1 cellular context compared by ENCODE assay signal in genomic region chr12:123475256-123475703, GRCh38.
TF ChIP-seq lines count a peak whose summit lies in the region.

No MANE protein-coding gene starts in this region.

TF ChIP-seq in K562, 482 proteins besides CTCF, POLR2A, EP300 and RAD21:
- TF ChIP-seq, protein P1, sequence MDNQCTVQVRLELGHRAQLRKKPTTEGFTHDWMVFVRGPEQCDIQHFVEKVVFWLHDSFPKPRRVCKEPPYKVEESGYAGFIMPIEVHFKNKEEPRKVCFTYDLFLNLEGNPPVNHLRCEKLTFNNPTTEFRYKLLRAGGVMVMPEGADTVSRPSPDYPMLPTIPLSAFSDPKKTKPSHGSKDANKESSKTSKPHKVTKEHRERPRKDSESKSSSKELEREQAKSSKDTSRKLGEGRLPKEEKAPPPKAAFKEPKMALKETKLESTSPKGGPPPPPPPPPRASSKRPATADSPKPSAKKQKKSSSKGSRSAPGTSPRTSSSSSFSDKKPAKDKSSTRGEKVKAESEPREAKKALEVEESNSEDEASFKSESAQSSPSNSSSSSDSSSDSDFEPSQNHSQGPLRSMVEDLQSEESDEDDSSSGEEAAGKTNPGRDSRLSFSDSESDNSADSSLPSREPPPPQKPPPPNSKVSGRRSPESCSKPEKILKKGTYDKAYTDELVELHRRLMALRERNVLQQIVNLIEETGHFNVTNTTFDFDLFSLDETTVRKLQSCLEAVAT (IDR thresholded peaks at IDR 0.05) = no peak
- no peak for TF ChIP-seq MITF (IDR thresholded peaks at IDR 0.05)
- no peak for TF ChIP-seq POLR3A (IDR thresholded peaks at IDR 0.05; ENCODE audit: borderline replicate concordance, extremely low read depth, insufficient read depth, insufficient read length)
- TF ChIP-seq, protein P2, sequence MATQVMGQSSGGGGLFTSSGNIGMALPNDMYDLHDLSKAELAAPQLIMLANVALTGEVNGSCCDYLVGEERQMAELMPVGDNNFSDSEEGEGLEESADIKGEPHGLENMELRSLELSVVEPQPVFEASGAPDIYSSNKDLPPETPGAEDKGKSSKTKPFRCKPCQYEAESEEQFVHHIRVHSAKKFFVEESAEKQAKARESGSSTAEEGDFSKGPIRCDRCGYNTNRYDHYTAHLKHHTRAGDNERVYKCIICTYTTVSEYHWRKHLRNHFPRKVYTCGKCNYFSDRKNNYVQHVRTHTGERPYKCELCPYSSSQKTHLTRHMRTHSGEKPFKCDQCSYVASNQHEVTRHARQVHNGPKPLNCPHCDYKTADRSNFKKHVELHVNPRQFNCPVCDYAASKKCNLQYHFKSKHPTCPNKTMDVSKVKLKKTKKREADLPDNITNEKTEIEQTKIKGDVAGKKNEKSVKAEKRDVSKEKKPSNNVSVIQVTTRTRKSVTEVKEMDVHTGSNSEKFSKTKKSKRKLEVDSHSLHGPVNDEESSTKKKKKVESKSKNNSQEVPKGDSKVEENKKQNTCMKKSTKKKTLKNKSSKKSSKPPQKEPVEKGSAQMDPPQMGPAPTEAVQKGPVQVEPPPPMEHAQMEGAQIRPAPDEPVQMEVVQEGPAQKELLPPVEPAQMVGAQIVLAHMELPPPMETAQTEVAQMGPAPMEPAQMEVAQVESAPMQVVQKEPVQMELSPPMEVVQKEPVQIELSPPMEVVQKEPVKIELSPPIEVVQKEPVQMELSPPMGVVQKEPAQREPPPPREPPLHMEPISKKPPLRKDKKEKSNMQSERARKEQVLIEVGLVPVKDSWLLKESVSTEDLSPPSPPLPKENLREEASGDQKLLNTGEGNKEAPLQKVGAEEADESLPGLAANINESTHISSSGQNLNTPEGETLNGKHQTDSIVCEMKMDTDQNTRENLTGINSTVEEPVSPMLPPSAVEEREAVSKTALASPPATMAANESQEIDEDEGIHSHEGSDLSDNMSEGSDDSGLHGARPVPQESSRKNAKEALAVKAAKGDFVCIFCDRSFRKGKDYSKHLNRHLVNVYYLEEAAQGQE (CRISPR knock-in tag; IDR thresholded peaks at IDR 0.05; ENCODE audit: low read depth) = no peak
- TF ChIP-seq ZFP30 (CRISPR knock-in tag; IDR thresholded peaks at IDR 0.05; ENCODE audit: borderline replicate concordance) = no peak
- TF ChIP-seq, protein P3, sequence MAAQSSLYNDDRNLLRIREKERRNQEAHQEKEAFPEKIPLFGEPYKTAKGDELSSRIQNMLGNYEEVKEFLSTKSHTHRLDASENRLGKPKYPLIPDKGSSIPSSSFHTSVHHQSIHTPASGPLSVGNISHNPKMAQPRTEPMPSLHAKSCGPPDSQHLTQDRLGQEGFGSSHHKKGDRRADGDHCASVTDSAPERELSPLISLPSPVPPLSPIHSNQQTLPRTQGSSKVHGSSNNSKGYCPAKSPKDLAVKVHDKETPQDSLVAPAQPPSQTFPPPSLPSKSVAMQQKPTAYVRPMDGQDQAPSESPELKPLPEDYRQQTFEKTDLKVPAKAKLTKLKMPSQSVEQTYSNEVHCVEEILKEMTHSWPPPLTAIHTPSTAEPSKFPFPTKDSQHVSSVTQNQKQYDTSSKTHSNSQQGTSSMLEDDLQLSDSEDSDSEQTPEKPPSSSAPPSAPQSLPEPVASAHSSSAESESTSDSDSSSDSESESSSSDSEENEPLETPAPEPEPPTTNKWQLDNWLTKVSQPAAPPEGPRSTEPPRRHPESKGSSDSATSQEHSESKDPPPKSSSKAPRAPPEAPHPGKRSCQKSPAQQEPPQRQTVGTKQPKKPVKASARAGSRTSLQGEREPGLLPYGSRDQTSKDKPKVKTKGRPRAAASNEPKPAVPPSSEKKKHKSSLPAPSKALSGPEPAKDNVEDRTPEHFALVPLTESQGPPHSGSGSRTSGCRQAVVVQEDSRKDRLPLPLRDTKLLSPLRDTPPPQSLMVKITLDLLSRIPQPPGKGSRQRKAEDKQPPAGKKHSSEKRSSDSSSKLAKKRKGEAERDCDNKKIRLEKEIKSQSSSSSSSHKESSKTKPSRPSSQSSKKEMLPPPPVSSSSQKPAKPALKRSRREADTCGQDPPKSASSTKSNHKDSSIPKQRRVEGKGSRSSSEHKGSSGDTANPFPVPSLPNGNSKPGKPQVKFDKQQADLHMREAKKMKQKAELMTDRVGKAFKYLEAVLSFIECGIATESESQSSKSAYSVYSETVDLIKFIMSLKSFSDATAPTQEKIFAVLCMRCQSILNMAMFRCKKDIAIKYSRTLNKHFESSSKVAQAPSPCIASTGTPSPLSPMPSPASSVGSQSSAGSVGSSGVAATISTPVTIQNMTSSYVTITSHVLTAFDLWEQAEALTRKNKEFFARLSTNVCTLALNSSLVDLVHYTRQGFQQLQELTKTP (IDR thresholded peaks at IDR 0.05; ENCODE audit: low read depth in 1 of 2, partially characterized antibody in 2 of 2) = no peak
- TF ChIP-seq, protein P4, sequence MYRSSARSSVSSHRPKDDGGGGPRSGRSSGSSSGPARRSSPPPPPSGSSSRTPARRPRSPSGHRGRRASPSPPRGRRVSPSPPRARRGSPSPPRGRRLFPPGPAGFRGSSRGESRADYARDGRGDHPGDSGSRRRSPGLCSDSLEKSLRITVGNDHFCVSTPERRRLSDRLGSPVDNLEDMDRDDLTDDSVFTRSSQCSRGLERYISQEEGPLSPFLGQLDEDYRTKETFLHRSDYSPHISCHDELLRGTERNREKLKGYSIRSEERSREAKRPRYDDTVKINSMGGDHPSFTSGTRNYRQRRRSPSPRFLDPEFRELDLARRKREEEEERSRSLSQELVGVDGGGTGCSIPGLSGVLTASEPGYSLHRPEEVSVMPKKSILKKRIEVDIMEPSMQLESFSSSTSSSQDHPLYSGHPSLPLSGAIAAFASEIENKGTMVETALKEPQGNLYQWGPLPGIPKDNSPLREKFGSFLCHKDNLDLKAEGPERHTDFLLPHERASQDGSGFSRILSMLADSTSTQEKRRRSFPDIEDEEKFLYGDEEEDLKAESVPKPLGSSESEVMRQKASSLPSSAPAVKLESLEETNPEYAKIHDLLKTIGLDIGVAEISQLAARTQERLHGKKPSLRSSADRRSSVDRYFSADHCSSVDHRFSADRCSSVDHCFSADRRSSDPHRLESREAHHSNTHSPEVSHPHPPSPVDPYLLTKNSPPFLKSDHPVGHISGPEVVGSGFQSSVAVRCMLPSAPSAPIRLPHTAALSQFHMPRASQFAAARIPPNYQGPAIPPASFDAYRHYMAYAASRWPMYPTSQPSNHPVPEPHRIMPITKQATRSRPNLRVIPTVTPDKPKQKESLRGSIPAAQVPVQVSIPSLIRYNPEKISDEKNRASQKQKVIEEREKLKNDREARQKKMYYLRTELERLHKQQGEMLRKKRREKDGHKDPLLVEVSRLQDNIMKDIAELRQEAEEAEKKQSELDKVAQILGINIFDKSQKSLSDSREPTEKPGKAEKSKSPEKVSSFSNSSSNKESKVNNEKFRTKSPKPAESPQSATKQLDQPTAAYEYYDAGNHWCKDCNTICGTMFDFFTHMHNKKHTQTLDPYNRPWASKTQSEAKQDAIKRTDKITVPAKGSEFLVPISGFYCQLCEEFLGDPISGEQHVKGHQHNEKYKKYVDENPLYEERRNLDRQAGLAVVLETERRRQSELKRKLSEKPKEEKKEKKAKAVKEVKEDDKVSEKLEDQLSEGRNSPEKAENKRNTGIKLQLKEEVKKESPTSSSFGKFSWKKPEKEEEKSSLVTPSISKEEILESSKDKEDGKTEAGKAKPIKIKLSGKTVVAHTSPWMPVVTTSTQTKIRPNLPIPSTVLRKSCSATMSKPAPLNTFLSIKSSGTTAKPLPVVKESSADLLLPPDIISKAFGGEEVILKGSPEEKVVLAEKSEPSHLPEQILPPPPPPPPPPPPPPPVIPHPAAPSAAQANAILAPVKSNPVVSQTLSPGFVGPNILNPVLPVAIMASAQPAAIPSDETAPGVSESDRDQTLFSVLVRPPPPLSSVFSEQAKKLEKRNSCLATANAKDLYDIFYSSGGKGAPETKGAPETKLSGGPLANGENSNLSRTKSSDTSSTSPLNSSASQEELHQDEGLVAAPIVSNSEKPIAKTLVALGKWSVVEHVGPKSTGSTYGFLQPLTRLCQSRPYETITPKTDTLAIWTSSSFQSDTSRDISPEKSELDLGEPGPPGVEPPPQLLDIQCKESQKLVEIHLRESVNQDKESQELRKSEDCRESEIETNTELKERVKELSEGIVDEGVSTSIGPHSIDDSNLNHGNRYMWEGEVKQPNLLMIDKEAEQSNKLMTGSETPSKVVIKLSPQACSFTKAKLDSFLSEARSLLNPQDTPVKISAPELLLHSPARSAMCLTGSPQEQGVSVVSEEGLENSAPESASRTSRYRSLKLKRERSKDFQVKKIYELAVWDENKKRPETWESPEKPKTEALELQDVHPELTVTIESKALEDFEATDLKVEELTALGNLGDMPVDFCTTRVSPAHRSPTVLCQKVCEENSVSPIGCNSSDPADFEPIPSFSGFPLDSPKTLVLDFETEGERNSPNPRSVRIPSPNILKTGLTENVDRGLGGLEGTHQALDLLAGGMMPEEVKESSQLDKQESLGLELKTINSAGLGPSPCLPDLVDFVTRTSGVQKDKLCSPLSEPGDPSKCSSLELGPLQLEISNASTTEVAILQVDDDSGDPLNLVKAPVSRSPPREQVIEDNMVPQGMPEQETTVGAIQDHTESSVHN (IDR thresholded peaks at IDR 0.05; ENCODE audit: borderline replicate concordance in 1 of 2, low read depth in 1 of 2) = no peak
- TF ChIP-seq SLC30A9 (CRISPR knock-in tag; IDR thresholded peaks at IDR 0.05) = no peak
- TF ChIP-seq ZNF12 (CRISPR knock-in tag; IDR thresholded peaks at IDR 0.05) = no peak
- TF ChIP-seq, protein P5, sequence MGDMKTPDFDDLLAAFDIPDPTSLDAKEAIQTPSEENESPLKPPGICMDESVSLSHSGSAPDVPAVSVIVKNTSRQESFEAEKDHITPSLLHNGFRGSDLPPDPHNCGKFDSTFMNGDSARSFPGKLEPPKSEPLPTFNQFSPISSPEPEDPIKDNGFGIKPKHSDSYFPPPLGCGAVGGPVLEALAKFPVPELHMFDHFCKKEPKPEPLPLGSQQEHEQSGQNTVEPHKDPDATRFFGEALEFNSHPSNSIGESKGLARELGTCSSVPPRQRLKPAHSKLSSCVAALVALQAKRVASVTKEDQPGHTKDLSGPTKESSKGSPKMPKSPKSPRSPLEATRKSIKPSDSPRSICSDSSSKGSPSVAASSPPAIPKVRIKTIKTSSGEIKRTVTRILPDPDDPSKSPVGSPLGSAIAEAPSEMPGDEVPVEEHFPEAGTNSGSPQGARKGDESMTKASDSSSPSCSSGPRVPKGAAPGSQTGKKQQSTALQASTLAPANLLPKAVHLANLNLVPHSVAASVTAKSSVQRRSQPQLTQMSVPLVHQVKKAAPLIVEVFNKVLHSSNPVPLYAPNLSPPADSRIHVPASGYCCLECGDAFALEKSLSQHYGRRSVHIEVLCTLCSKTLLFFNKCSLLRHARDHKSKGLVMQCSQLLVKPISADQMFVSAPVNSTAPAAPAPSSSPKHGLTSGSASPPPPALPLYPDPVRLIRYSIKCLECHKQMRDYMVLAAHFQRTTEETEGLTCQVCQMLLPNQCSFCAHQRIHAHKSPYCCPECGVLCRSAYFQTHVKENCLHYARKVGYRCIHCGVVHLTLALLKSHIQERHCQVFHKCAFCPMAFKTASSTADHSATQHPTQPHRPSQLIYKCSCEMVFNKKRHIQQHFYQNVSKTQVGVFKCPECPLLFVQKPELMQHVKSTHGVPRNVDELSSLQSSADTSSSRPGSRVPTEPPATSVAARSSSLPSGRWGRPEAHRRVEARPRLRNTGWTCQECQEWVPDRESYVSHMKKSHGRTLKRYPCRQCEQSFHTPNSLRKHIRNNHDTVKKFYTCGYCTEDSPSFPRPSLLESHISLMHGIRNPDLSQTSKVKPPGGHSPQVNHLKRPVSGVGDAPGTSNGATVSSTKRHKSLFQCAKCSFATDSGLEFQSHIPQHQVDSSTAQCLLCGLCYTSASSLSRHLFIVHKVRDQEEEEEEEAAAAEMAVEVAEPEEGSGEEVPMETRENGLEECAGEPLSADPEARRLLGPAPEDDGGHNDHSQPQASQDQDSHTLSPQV (IDR thresholded peaks at IDR 0.05) = no peak
- no peak for TF ChIP-seq NR2F6 (CRISPR knock-in tag; IDR thresholded peaks at IDR 0.05)
- TF ChIP-seq, protein P6, sequence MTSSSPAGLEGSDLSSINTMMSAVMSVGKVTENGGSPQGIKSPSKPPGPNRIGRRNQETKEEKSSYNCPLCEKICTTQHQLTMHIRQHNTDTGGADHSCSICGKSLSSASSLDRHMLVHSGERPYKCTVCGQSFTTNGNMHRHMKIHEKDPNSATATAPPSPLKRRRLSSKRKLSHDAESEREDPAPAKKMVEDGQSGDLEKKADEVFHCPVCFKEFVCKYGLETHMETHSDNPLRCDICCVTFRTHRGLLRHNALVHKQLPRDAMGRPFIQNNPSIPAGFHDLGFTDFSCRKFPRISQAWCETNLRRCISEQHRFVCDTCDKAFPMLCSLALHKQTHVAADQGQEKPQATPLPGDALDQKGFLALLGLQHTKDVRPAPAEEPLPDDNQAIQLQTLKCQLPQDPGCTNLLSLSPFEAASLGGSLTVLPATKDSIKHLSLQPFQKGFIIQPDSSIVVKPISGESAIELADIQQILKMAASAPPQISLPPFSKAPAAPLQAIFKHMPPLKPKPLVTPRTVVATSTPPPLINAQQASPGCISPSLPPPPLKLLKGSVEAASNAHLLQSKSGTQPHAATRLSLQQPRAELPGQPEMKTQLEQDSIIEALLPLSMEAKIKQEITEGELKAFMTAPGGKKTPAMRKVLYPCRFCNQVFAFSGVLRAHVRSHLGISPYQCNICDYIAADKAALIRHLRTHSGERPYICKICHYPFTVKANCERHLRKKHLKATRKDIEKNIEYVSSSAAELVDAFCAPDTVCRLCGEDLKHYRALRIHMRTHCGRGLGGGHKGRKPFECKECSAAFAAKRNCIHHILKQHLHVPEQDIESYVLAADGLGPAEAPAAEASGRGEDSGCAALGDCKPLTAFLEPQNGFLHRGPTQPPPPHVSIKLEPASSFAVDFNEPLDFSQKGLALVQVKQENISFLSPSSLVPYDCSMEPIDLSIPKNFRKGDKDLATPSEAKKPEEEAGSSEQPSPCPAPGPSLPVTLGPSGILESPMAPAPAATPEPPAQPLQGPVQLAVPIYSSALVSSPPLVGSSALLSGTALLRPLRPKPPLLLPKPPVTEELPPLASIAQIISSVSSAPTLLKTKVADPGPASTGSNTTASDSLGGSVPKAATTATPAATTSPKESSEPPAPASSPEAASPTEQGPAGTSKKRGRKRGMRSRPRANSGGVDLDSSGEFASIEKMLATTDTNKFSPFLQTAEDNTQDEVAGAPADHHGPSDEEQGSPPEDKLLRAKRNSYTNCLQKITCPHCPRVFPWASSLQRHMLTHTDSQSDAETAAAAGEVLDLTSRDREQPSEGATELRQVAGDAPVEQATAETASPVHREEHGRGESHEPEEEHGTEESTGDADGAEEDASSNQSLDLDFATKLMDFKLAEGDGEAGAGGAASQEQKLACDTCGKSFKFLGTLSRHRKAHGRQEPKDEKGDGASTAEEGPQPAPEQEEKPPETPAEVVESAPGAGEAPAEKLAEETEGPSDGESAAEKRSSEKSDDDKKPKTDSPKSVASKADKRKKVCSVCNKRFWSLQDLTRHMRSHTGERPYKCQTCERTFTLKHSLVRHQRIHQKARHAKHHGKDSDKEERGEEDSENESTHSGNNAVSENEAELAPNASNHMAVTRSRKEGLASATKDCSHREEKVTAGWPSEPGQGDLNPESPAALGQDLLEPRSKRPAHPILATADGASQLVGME (CRISPR knock-in tag; IDR thresholded peaks at IDR 0.05) = no peak
